Comparison of ENCODE assay signal across 8 cellular contexts in genomic region chrX:55907968-55908607, GRCh38.
DNase-seq lines count a peak whose midpoint lies in the region; ATAC-seq and TF ChIP-seq lines count a peak whose summit lies in the region.

No MANE protein-coding gene starts in this region.

- intact Hi-C loops in vagina (cut with DNase I), result no loop called here

- TF ChIP-seq CTCF in osteocyte (IDR thresholded peaks at IDR 0.05), result peak; percentile 54
- peak in 1 of 3 experiments; percentile 16 for TF ChIP-seq CTCF in vagina (IDR thresholded peaks at IDR 0.05)

- H3K4me3 ChIP-seq in vagina, result peak overlapping the region; percentile 48 to 58

- H3K27ac Mint-ChIP-seq in activated T-cell treated with anti-CD3 and anti-CD28 coated beads, Interleukin-2, amount 50 U/mL, for 24 hours, result peak overlapping the region; percentile 69
- H3K27ac Mint-ChIP-seq in osteocyte (ENCODE audit: unreplicated experiment), result peak overlapping the region; percentile 61

- peak overlapping the region; percentile 36 for H3K27ac ChIP-seq in vagina

- DNase-seq in DMS 273 (lab: John Stamatoyannopoulos, UW; ENCODE audit: unreplicated experiment) (peak; percentile 23), DMS 273 treated with DMSO at 0.1 percent for 48 hours (lab: John Stamatoyannopoulos, UW) (no peak), NCI-H510A treated with DMSO at 0.1 percent for 48 hours (lab: John Stamatoyannopoulos, UW) (peak; percentile 39), foreskin melanocyte (peak; percentile 58), osteocyte (ENCODE audit: extremely low spot score, unreplicated experiment) (peak; percentile 83), vagina (ENCODE audit: extremely low spot score in 2 of 2) (no peak)
- DNase-seq in activated T-cell treated with anti-CD3 and anti-CD28 coated beads, Interleukin-2, amount 50 U/mL, for 24 hours, result peak; percentile 67

- H3K9me3 ChIP-seq in vagina, result no peaks in the 10 kb centered on the region

- no peaks in the 10 kb centered on the region for H3K36me3 ChIP-seq in vagina

- peak overlapping the region; percentile 80 for H3K4me3 Mint-ChIP-seq in activated T-cell treated with anti-CD3 and anti-CD28 coated beads, Interleukin-2, amount 50 U/mL, for 24 hours
- peak overlapping the region; percentile 75 for H3K4me3 Mint-ChIP-seq in osteocyte (ENCODE audit: unreplicated experiment)

- peaks cover 10% of the 10 kb centered on the region for H3K4me1 Mint-ChIP-seq in activated T-cell treated with anti-CD3 and anti-CD28 coated beads, Interleukin-2, amount 50 U/mL, for 24 hours (ENCODE audit: low read depth)
- no peaks in the 10 kb centered on the region for H3K4me1 Mint-ChIP-seq in osteocyte (ENCODE audit: unreplicated experiment)

- peak; percentile 73 for ATAC-seq in HG02763 (IDR thresholded peaks at IDR 0.05; ENCODE audit: unreplicated experiment)

- H3K27me3 Mint-ChIP-seq in activated T-cell treated with anti-CD3 and anti-CD28 coated beads, Interleukin-2, amount 50 U/mL, for 24 hours, result peaks cover 30% of the 10 kb centered on the region
- H3K27me3 Mint-ChIP-seq in osteocyte (ENCODE audit: unreplicated experiment), result no peaks in the 10 kb centered on the region

- H3K27me3 ChIP-seq in vagina, result no peaks in the 10 kb centered on the region

- H3K36me3 Mint-ChIP-seq in activated T-cell treated with anti-CD3 and anti-CD28 coated beads, Interleukin-2, amount 50 U/mL, for 24 hours (ENCODE audit: low read depth), result no peaks in the 10 kb centered on the region
- H3K36me3 Mint-ChIP-seq in osteocyte (ENCODE audit: unreplicated experiment), result no peaks in the 10 kb centered on the region

- TF ChIP-seq POLR2A in vagina (IDR thresholded peaks at IDR 0.05), result no peak

- H3K9me3 Mint-ChIP-seq in activated T-cell treated with anti-CD3 and anti-CD28 coated beads, Interleukin-2, amount 50 U/mL, for 24 hours, result no peaks in the 10 kb centered on the region
- peaks cover 6% of the 10 kb centered on the region for H3K9me3 Mint-ChIP-seq in osteocyte (ENCODE audit: unreplicated experiment)

- no peaks in the 10 kb centered on the region for H3K4me1 ChIP-seq in vagina

Comparison
In these comparisons a context has a peak if more than half of its experiments do, and no peak if none do; other contexts are left out.
1. DNase-seq: peak in DMS 273 (single experiment), NCI-H510A treated with DMSO at 0.1 percent for 48 hours (single experiment), activated T-cell treated with anti-CD3 and anti-CD28 coated beads, Interleukin-2, amount 50 U/mL, for 24 hours (single experiment), foreskin melanocyte (single experiment) and osteocyte (single experiment); none in DMS 273 treated with DMSO at 0.1 percent for 48 hours (single experiment) and vagina (0 of 2).